In genomic region chr1:207050768-207051614, GRCh38 we compare ENCODE assay signal across 8 cellular contexts. TPM values are rescaled to one million over a fixed set of nuclear protein-coding genes. Genes with fewer than 3 reads are reported as not detected.
DNase-seq lines count a peak whose midpoint lies in the region; ATAC-seq and TF ChIP-seq lines count a peak whose summit lies in the region.

Gene YOD1, minus strand, starts transcription at chr1:207051208. Its CDS starts 178 bp downstream, at chr1:207051030.

- peaks cover 2% of the 10 kb centered on the region for H3K36me3 ChIP-seq in kidney epithelial cell (ENCODE audit: control insufficient read depth, insufficient read depth, low read length)

- peak; percentile 42 for ATAC-seq in GM18508 (IDR thresholded peaks at IDR 0.05; ENCODE audit: insufficient read depth, unreplicated experiment)
- ATAC-seq in HG03135 (IDR thresholded peaks at IDR 0.05; ENCODE audit: unreplicated experiment): peak; percentile 54
- no peak for ATAC-seq in GM18873 (IDR thresholded peaks at IDR 0.05; ENCODE audit: low FRiP score, unreplicated experiment)

- DNase-seq in NCI-H446 treated with DMSO at 0.1 percent for 48 hours (lab: John Stamatoyannopoulos, UW) (peak; percentile 88), cerebellum (ENCODE audit: low spot score) (peak; percentile 87), kidney epithelial cell (ENCODE audit: low read depth) (peak; percentile 76)
- peak; percentile 81 for DNase-seq in activated CD4-positive, alpha-beta T cell treated with anti-CD3 and anti-CD28 coated beads for 1 hour
- peak; percentile 84 to 90 (median 87) for DNase-seq in stimulated activated CD4-positive, alpha-beta T cell treated with anti-CD3 and anti-CD28 coated beads, Interleukin-12 subunit alpha, Interleukin-12 subunit beta, amount 100 ng/mL, for 48 hours (ENCODE audit: low read depth in 2 of 3, low spot score in 1 of 3)

- H3K27me3 ChIP-seq in kidney epithelial cell (ENCODE audit: control insufficient read depth, insufficient read depth, low read length): no peaks in the 10 kb centered on the region

- TF ChIP-seq CTCF in kidney epithelial cell (IDR thresholded peaks at IDR 0.05; ENCODE audit: insufficient read depth, low read length, poor library complexity, severe bottlenecking): no peak

- peak within 1 kb of the TSS; percentile 59 for H3K4me3 ChIP-seq in kidney epithelial cell (ENCODE audit: low read depth, low read length)

RNA-seq across cellular contexts. Expression of gene YOD1, which starts in this region (rescaled TPM):
- total RNA-seq in cerebellum (18.9 TPM), kidney epithelial cell (7.9 and 8.2 TPM in 2 replicates)
